In the genomic region with DNA sequence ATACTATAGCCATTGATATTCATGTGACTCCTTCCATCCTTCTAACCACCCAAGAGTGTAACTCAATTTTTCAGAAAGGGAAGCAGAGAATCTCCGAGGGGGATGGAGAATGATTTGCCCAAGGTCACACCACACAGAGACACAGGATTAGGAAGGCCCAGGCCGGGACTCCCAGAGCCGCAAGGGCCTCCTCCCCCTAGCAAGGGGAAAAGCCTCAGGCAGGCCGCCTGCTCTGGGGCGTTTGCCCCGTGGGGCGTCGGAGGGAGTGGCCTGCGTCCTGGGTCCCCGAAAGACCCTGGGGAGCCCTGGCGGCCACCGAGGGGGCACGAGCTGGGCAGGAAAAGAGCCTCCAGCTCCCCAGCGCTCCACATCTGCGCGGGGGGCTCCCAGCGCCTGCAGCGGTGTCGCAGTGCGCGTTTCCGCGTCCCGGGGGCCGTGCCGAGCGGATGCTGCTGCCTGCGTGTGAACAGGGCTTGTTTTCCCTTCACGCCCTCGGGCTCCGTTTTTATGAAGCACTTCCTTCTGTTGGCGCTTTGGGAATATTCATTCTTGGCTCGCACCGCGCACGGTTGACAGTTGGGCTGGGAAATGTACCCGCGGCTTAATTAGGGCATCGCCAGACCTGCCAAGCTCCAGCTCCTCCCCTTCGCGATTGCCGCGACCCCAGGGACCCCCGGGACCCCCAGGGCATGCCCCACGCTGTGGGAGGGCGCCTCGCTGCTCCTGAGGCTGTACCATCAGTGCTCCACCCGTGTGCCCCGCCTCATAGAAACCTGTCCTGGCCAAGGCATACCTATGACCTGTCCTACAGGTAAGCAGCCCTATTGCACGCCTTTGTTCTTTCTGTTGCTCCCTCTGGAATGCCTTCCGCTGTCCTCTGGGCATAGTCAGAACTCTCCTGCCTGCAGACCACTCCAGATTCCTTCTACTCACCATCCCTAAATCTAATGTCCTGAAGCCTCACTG, we compare ENCODE assay signal across 10 cellular contexts.
DNase-seq lines count a peak whose midpoint lies in the region; ATAC-seq and TF ChIP-seq lines count a peak whose summit lies in the region.
"Had no signal": no experiment of that assay in that cellular context is flagged by ENCODE, and none has a peak within 500 bp of the region (broad histone marks: within the 10 kb centered on the region; RNA-seq: fewer than 3 reads in every experiment).

No MANE protein-coding gene starts in this region.

- H3K23ac ChIP-seq in mesendoderm (ENCODE audit: low read length): no peak overlapping the region

- ATAC-seq in stimulated activated naive CD8-positive, alpha-beta T cell treated with anti-CD3 and anti-CD28 coated beads, Interleukin-15, amount 100 ng/mL, for 72 hours: no peak
- ATAC-seq in GM18498 (IDR thresholded peaks at IDR 0.05; ENCODE audit: unreplicated experiment): no peak

- TF ChIP-seq POLR2A in NB4 (IDR thresholded peaks at IDR 0.05; ENCODE audit: extremely low read depth, insufficient read length): no peak

- H3K9me3 Mint-ChIP-seq in stimulated activated naive CD8-positive, alpha-beta T cell treated with anti-CD3 and anti-CD28 coated beads, Interleukin-15, amount 100 ng/mL, for 72 hours: no peaks in the 10 kb centered on the region
- H3K9me3 Mint-ChIP-seq: nephron progenitor cell had no signal

- H3K4me3 Mint-ChIP-seq in stimulated activated naive CD8-positive, alpha-beta T cell treated with anti-CD3 and anti-CD28 coated beads, Interleukin-15, amount 100 ng/mL, for 72 hours: no peak overlapping the region
- H3K4me3 Mint-ChIP-seq: nephron progenitor cell had no signal

- H2BK120ac ChIP-seq in mesendoderm (ENCODE audit: low read depth, low read length): no peak overlapping the region

- H3K36me3 ChIP-seq in A673 (ENCODE audit: insufficient read depth, low read length, poor library complexity, severe bottlenecking) (no peaks in the 10 kb centered on the region), mesendoderm (ENCODE audit: control insufficient read depth, insufficient read depth, low read length) (no peaks in the 10 kb centered on the region)
- H3K36me3 ChIP-seq: WERI-Rb-1 had no signal

- peaks cover 62% of the 10 kb centered on the region for H3K27me3 Mint-ChIP-seq in stimulated activated naive CD8-positive, alpha-beta T cell treated with anti-CD3 and anti-CD28 coated beads, Interleukin-15, amount 100 ng/mL, for 72 hours

- POLR2A ChIA-PET in A673 (lab: Charles Lee; ENCODE audit: low non-redundant PET): no interaction called here

- CTCF ChIA-PET in A673 (lab: Charles Lee): no interaction called here

- H3K4me1 Mint-ChIP-seq in stimulated activated naive CD8-positive, alpha-beta T cell treated with anti-CD3 and anti-CD28 coated beads, Interleukin-15, amount 100 ng/mL, for 72 hours: no peaks in the 10 kb centered on the region
- H3K4me1 Mint-ChIP-seq: nephron progenitor cell had no signal

- H4K8ac ChIP-seq in mesendoderm (ENCODE audit: low read depth, low read length): no peak overlapping the region

- no peak overlapping the region for H2BK15ac ChIP-seq in mesendoderm (replicated peaks; ENCODE audit: low read depth)

- WGBS in mesendoderm (ENCODE audit: extremely low coverage, insufficient coverage, low lambda C conversion rate): no CpG with 5 or more reads among the region's 51 CpGs

- H3K4me2 ChIP-seq in mesendoderm (ENCODE audit: low read length): no peak overlapping the region

- H3K27ac ChIP-seq in A673 (ENCODE audit: low read depth, low read length, poor library complexity, severe bottlenecking): no peak overlapping the region
- H3K27ac ChIP-seq in mesendoderm (ENCODE audit: low read depth, low read length): no peak overlapping the region
- H3K27ac ChIP-seq: WERI-Rb-1 had no signal

- peak overlapping the region; percentile 25 for H3K56ac ChIP-seq in mesendoderm (ENCODE audit: low read length)

- H4K5ac ChIP-seq in mesendoderm (ENCODE audit: low read length): no peak overlapping the region

- H3K4me1 ChIP-seq in A673 (ENCODE audit: insufficient read depth, low read length, poor library complexity, severe bottlenecking) (peaks cover 4% of the 10 kb centered on the region), mesendoderm (ENCODE audit: control insufficient read depth, low read depth, low read length) (no peaks in the 10 kb centered on the region)

- intact Hi-C loops in A673 (cut with micrococcal nuclease; ENCODE audit: unreplicated experiment): no loop called here

- no peaks in the 10 kb centered on the region for H3K79me2 ChIP-seq in mesendoderm (ENCODE audit: control insufficient read depth, insufficient read depth, low read length)

- H3K4ac ChIP-seq in mesendoderm (ENCODE audit: low read depth, low read length): no peak overlapping the region

- H3K79me1 ChIP-seq in mesendoderm (ENCODE audit: low read length): no peaks in the 10 kb centered on the region

- H3K18ac ChIP-seq in mesendoderm (ENCODE audit: low read length): no peak overlapping the region

- peak; percentile 51 for DNase-seq in A673 (ENCODE audit: low spot score)
- DNase-seq in NB4 (ENCODE audit: low read depth): peak; percentile 81
- DNase-seq in epidermal melanocyte (ENCODE audit: insufficient read length, low spot score): peak; percentile 74
- no peak for DNase-seq in mesendoderm
- DNase-seq in stimulated activated naive CD8-positive, alpha-beta T cell treated with anti-CD3 and anti-CD28 coated beads, Interleukin-15, amount 100 ng/mL, for 72 hours: no peak
- DNase-seq in DMS79 (lab: John Stamatoyannopoulos, UW): no peak
- DNase-seq in SK-N-DZ (ENCODE audit: low spot score): no peak
- DNase-seq: nephron progenitor cell, WERI-Rb-1 had no signal

- no peak overlapping the region for H2AK5ac ChIP-seq in mesendoderm (ENCODE audit: low read length)

- H2BK5ac ChIP-seq in mesendoderm (ENCODE audit: low read length): no peak overlapping the region

- H3K4me3 ChIP-seq in A673 (ENCODE audit: low read depth, low read length, poor library complexity, severe bottlenecking) (peak overlapping the region; percentile 19), NB4 (ENCODE audit: low read depth, low read length) (peak overlapping the region; percentile 27), mesendoderm (ENCODE audit: low read length) (no peak overlapping the region)

- no peak overlapping the region for H3K9ac ChIP-seq in mesendoderm (ENCODE audit: low read length)

- no TSS peak for BruUV-seq in A673 (replicated peaks; lab: Mats Ljungman, UMichigan)

- H3K27me3 ChIP-seq in A673 (replicated peaks; ENCODE audit: insufficient read depth, low read depth, low read length, poor library complexity) (peaks cover 6% of the 10 kb centered on the region), mesendoderm (ENCODE audit: insufficient read depth, low read length, poor library complexity) (no peaks in the 10 kb centered on the region)

- H3K27ac Mint-ChIP-seq in stimulated activated naive CD8-positive, alpha-beta T cell treated with anti-CD3 and anti-CD28 coated beads, Interleukin-15, amount 100 ng/mL, for 72 hours: no peak overlapping the region
- H3K27ac Mint-ChIP-seq: nephron progenitor cell had no signal

- TF ChIP-seq CTCF in A673 (conservative IDR thresholded peaks at IDR 0.05; ENCODE audit: low read depth, low read length) (no peak), NB4 (IDR thresholded peaks at IDR 0.05; ENCODE audit: low read depth, low read length) (no peak)

- no peaks in the 10 kb centered on the region for H3K9me3 ChIP-seq in A673 (ENCODE audit: low read depth, low read length, poor library complexity, severe bottlenecking)

Comparison
In these comparisons a context has a peak if more than half of its experiments do, and no peak if none do; other contexts are left out.
1. DNase-seq: peak in A673 (single experiment), NB4 (single experiment) and epidermal melanocyte (single experiment); none in mesendoderm (single experiment), stimulated activated naive CD8-positive, alpha-beta T cell treated with anti-CD3 and anti-CD28 coated beads, Interleukin-15, amount 100 ng/mL, for 72 hours (0 of 2), DMS79 (single experiment) and SK-N-DZ (single experiment).